Comparison of ENCODE assay signal across 23 cellular contexts in genomic region chrX:154358829-154359228, GRCh38. TPM values are rescaled to one million over a fixed set of nuclear protein-coding genes. Genes with fewer than 3 reads are reported as not detected.
DNase-seq lines count a peak whose midpoint lies in the region; ATAC-seq, FAIRE-seq and TF ChIP-seq lines count a peak whose summit lies in the region.
"Had no signal": no experiment of that assay in that cellular context is flagged by ENCODE, and none has a peak within 500 bp of the region (broad histone marks: within the 10 kb centered on the region; RNA-seq: fewer than 3 reads in every experiment).

No MANE protein-coding gene starts in this region.

- no peaks in the 10 kb centered on the region for H3K9me1 ChIP-seq in K562 (ENCODE audit: control insufficient read depth, insufficient read depth, low read length)

- no peaks in the 10 kb centered on the region for H3K9me3 ChIP-seq in K562 (replicated peaks; ENCODE audit: control insufficient read depth, insufficient read depth, low read depth, low read length)

- no peaks in the 10 kb centered on the region for H4K20me1 ChIP-seq in K562 (replicated peaks; ENCODE audit: control insufficient read depth, insufficient read depth, low read length)

- peak overlapping the region in 1 of 2 experiments; percentile 48; a peak in 1 of 4 replicates for H3K9ac ChIP-seq in K562 (ENCODE audit: insufficient read depth in 1 of 2, low read depth in 2 of 2, low read length in 2 of 2)

- H3K27me3 Mint-ChIP-seq in CD14-positive monocyte (ENCODE audit: low read depth in 3 of 3) (peaks cover 0 to 2% (median 0%) of the 10 kb centered on the region in 3 donors), neural crest cell (ENCODE audit: low read depth) (peaks cover 5% of the 10 kb centered on the region)

- H3K4me3 ChIP-seq in K562: no peak overlapping the region
- H3K4me3 ChIP-seq: hepatocyte had no signal

- H2AFZ ChIP-seq in K562 (ENCODE audit: low read depth, low read length): no peak overlapping the region
- H2AFZ ChIP-seq: hepatocyte had no signal

- no peaks in the 10 kb centered on the region for H3K9me3 Mint-ChIP-seq in CD14-positive monocyte
- H3K9me3 Mint-ChIP-seq in neural crest cell: no peaks in the 10 kb centered on the region

- no peak for ATAC-seq in K562

- intact Hi-C loops in CD14-positive monocyte (cut with micrococcal nuclease): no loop called here
- intact Hi-C loops in K562 (cut with micrococcal nuclease): no loop called here

- H3K36me3 ChIP-seq in K562 (ENCODE audit: control insufficient read depth, insufficient read depth, low read length): peaks cover 94% of the 10 kb centered on the region; the same call in 2 of the 3 replicates

- H3K27ac ChIP-seq in K562 (ENCODE audit: extremely low read depth, low read depth, low read length): no peak overlapping the region
- H3K27ac ChIP-seq: hepatocyte had no signal

- H3K36me3 Mint-ChIP-seq in CD14-positive monocyte (peaks cover 52 to 91% of the 10 kb centered on the region in 2 donors), neural crest cell (ENCODE audit: low read depth) (peaks cover 8% of the 10 kb centered on the region)

- no peak for DNase-seq in CD14-positive monocyte (ENCODE audit: low spot score)
- peak; percentile 0 for DNase-seq in HCEC 1CT
- no peak for DNase-seq in K562 (ENCODE audit: extremely low read depth in 1 of 4, low spot score in 3 of 4)
- no peak for DNase-seq in neural crest cell (ENCODE audit: low read depth, low spot score)
- no peak for DNase-seq in HT-29 (ENCODE audit: low spot score)
- no peak for DNase-seq in LoVo (ENCODE audit: low spot score)
- DNase-seq in NCI-H446 (lab: John Stamatoyannopoulos, UW): no peak
- no peak for DNase-seq in GM10266 (ENCODE audit: extremely low spot score)
- DNase-seq: activated CD4-positive, CD25-positive, alpha-beta regulatory T cell; activated effector memory CD4-positive, alpha-beta T cell treated with anti-CD3 and anti-CD28 coated beads, Interleukin-2, amount 50 U/mL, for 16 hours; aorta; GDM1; islet precursor cell; Karpas-422; NCI-H1105; OCI-M1; retina; SIG-M5; stimulated activated CD4-positive, alpha-beta T cell treated with anti-CD3 and anti-CD28 coated beads, Interleukin-15, amount 100 ng/mL, for 24 hours; stimulated activated naive CD4-positive, alpha-beta T cell treated with Interleukin-2 at 50 U/mL for 16 hours had no signal

- CTCF ChIA-PET in K562 (lab: Yijun Ruan, JAX; ENCODE audit: low intra/inter-chr PET ratio): no interaction called here

- H3K79me2 ChIP-seq in K562 (ENCODE audit: control insufficient read depth, insufficient read depth, low read length): no peaks in the 10 kb centered on the region

- TF ChIP-seq POLR2A in K562 (conservative IDR thresholded peaks at IDR 0.05): no peak

- TF ChIP-seq CTCF in CD14-positive monocyte (IDR thresholded peaks at IDR 0.05) (no peak), K562 (IDR thresholded peaks at IDR 0.05 in 2 of 3, conservative IDR thresholded peaks at IDR 0.05 in 1 of 3; ENCODE audit: insufficient read depth in 2 of 3, low read depth in 1 of 3, low read length in 3 of 3) (no peak), neural crest cell (conservative IDR thresholded peaks at IDR 0.05) (no peak), GM10266 (IDR thresholded peaks at IDR 0.05; ENCODE audit: control insufficient read depth, insufficient read depth, low read depth, missing control alignments) (no peak)

- no peaks in the 10 kb centered on the region for H3K27me3 ChIP-seq in K562 (ENCODE audit: control insufficient read depth in 2 of 2, insufficient read depth in 2 of 2, low read length in 2 of 2)
- H3K27me3 ChIP-seq: hepatocyte had no signal

- in situ Hi-C loops in K562 (cut with MboI): no loop called here

- peaks cover 0 to 19% of the 10 kb centered on the region in 2 experiments; a peak in 1 of 5 replicates for H3K4me1 ChIP-seq in K562 (replicated peaks in 1 of 2; ENCODE audit: control insufficient read depth in 2 of 2, insufficient read depth in 2 of 2, low read length in 2 of 2)

- no peak for FAIRE-seq in K562 (lab: Jason Lieb, UNC)
- FAIRE-seq: colon, GM12892 had no signal

- H3K4me1 Mint-ChIP-seq in CD14-positive monocyte (peaks cover 3% of the 10 kb centered on the region), neural crest cell (no peaks in the 10 kb centered on the region)

- no peak for TF ChIP-seq EP300 in K562 (IDR thresholded peaks at IDR 0.05; ENCODE audit: low read length)

- POLR2A ChIA-PET in K562 (lab: Yijun Ruan, JAX): interaction anchor here (1.2 to 1.6 kb wide), 2 partner anchors 9 to 10 kb away, joined by 4 read pairs; no protein-coding TSS in a partner anchor

- H3K4me3 Mint-ChIP-seq in CD14-positive monocyte: no peak overlapping the region
- H3K4me3 Mint-ChIP-seq in neural crest cell: peak overlapping the region; percentile 47

- BruUV-seq in K562 (replicated peaks; lab: Mats Ljungman, UMichigan): no TSS peak

- 100% methylated on average over 6 of the region's 6 CpGs for WGBS in K562 (ENCODE audit: insufficient coverage, low coverage, missing lambda C conversion rate)

- TF ChIP-seq RAD21 in K562 (CRISPR knock-in tag; conservative IDR thresholded peaks at IDR 0.05 in 1 of 2, IDR thresholded peaks at IDR 0.05 in 1 of 2): no peak

- H3K27ac Mint-ChIP-seq in CD14-positive monocyte (peak overlapping the region in 5 of 7 donors; percentile 21 to 75 (median 69)), neural crest cell (ENCODE audit: unreplicated experiment) (no peak overlapping the region)

- H3K4me2 ChIP-seq in K562 (ENCODE audit: insufficient read depth, low read length): no peak overlapping the region
- H3K4me2 ChIP-seq: hepatocyte had no signal

RNA-seq across cellular contexts. Expression of gene FLNA, which starts 15.6 kb away (rescaled TPM):
- 100 to 1,000 TPM; 111 to 219 TPM for polyA plus RNA-seq in CD14-positive monocyte
- total RNA-seq in K562 (2011; cell fraction: chromatin; rRNA removed; ENCODE audit: low replicate concordance): 432 and 1,364 TPM in 2 replicates
- 816 and 818 TPM in 2 replicates for total RNA-seq in K562 (2011; cell fraction: nucleolus; rRNA removed)
- total RNA-seq in K562 (2011; cell fraction: nucleoplasm; rRNA removed): 362 and 459 TPM in 2 replicates
- 554 and 803 TPM in 2 replicates for total RNA-seq in K562 (2014; rRNA removed)
- total RNA-seq in K562 (2014; rRNA removed; fragmentation: Illumina TruSeq; extraction: Trizol): 72.2 and 110 TPM in 2 replicates
- 135 and 162 TPM in 2 replicates for total RNA-seq in K562 (2015; rRNA removed; fragmentation: Illumina TruSeq; extraction: Trizol)
- total RNA-seq in K562 (2021): 672 and 735 TPM in 2 replicates
- 86.6 and 165 TPM in 2 replicates for polyA plus RNA-seq in K562 (2011; rRNA removed)
- 122 and 183 TPM in 2 replicates for polyA plus RNA-seq in K562 (2011; cell fraction: cytosol; rRNA removed)
- polyA plus RNA-seq in K562 (2011; cell fraction: nucleus; rRNA removed): 624 and 751 TPM in 2 replicates
- 392 and 593 TPM in 2 replicates for polyA plus RNA-seq in K562 (2012)
- 329 and 438 TPM in 2 replicates for polyA plus RNA-seq in K562 (2014; fragmentation: Illumina TruSeq; extraction: Trizol)
- polyA plus RNA-seq in K562 (2014; fragmentation: Nextera tagmentation; extraction: Ambion mirVana): 1 to 10 TPM; 6.2 to 6.8 TPM
- polyA plus RNA-seq in K562 (2014; rRNA removed): 226 and 245 TPM in 2 replicates
- polyA minus RNA-seq in K562 (2011; rRNA and poly(A)+ RNA removed): 249 and 291 TPM in 2 replicates
- polyA minus RNA-seq in K562 (2011; cell fraction: cytosol; rRNA and poly(A)+ RNA removed): 522 and 767 TPM in 2 replicates
- 248 and 324 TPM in 2 replicates for polyA minus RNA-seq in K562 (2011; cell fraction: nucleus; rRNA and poly(A)+ RNA removed)
- 786 and 809 TPM in 2 replicates for total RNA-seq in neural crest cell
- total RNA-seq in HT-29 (2014; rRNA removed; shearing (Covaris generic)): 482 and 516 TPM in 2 replicates

RNA-seq across cellular contexts. Expression of gene EMD, which starts 20.3 kb away (rescaled TPM):
- polyA plus RNA-seq in CD14-positive monocyte: 10 to 100 TPM; 14.0 to 17.6 TPM
- 41.8 and 93.2 TPM in 2 replicates for total RNA-seq in K562 (2011; cell fraction: chromatin; rRNA removed; ENCODE audit: low replicate concordance)
- total RNA-seq in K562 (2011; cell fraction: nucleolus; rRNA removed): 88.9 and 97.4 TPM in 2 replicates
- 70.5 and 73.6 TPM in 2 replicates for total RNA-seq in K562 (2011; cell fraction: nucleoplasm; rRNA removed)
- 32.9 and 36.2 TPM in 2 replicates for total RNA-seq in K562 (2014; rRNA removed)
- total RNA-seq in K562 (2014; rRNA removed; fragmentation: Illumina TruSeq; extraction: Trizol): 37.5 and 38.3 TPM in 2 replicates
- 61.9 and 67.8 TPM in 2 replicates for total RNA-seq in K562 (2015; rRNA removed; fragmentation: Illumina TruSeq; extraction: Trizol)
- 124 and 135 TPM in 2 replicates for total RNA-seq in K562 (2021)
- 77.4 and 81.2 TPM in 2 replicates for polyA plus RNA-seq in K562 (2011; rRNA removed)
- polyA plus RNA-seq in K562 (2011; cell fraction: cytosol; rRNA removed): 100.0 and 121 TPM in 2 replicates
- 238 and 242 TPM in 2 replicates for polyA plus RNA-seq in K562 (2011; cell fraction: nucleus; rRNA removed)
- 125 and 134 TPM in 2 replicates for polyA plus RNA-seq in K562 (2012)
- 177 and 206 TPM in 2 replicates for polyA plus RNA-seq in K562 (2014; fragmentation: Illumina TruSeq; extraction: Trizol)
- polyA plus RNA-seq in K562 (2014; fragmentation: Nextera tagmentation; extraction: Ambion mirVana): 1 to 10 TPM; 2.3 to 3.1 TPM
- polyA plus RNA-seq in K562 (2014; rRNA removed): 86.7 and 110 TPM in 2 replicates
- 24.0 and 43.3 TPM in 2 replicates for polyA minus RNA-seq in K562 (2011; rRNA and poly(A)+ RNA removed)
- 51.3 and 57.9 TPM in 2 replicates for polyA minus RNA-seq in K562 (2011; cell fraction: cytosol; rRNA and poly(A)+ RNA removed)
- 28.5 and 40.8 TPM in 2 replicates for polyA minus RNA-seq in K562 (2011; cell fraction: nucleus; rRNA and poly(A)+ RNA removed)
- 54.3 and 56.8 TPM in 2 replicates for total RNA-seq in neural crest cell
- 70.5 and 87.0 TPM in 2 replicates for total RNA-seq in HT-29 (2014; rRNA removed; shearing (Covaris generic))

RNA-seq across cellular contexts. Expression of gene RPL10, which starts 39.3 kb away (rescaled TPM):
- polyA plus RNA-seq in CD14-positive monocyte (1,000 to 10,000 TPM; 1,536 to 1,724 TPM), K562 (2011; rRNA removed) (5,297 and 6,545 TPM in 2 replicates), K562 (2014; fragmentation: Illumina TruSeq; extraction: Trizol) (6,119 and 7,432 TPM in 2 replicates), K562 (2014; fragmentation: Nextera tagmentation; extraction: Ambion mirVana) (1,000 to 10,000 TPM; 5,014 to 7,600 TPM), K562 (2014; rRNA removed) (6,193 and 7,323 TPM in 2 replicates)
- total RNA-seq in K562 (2011; cell fraction: chromatin; rRNA removed; ENCODE audit: low replicate concordance): 652 and 1,355 TPM in 2 replicates
- total RNA-seq in K562 (2011; cell fraction: nucleolus; rRNA removed): 1,356 and 1,561 TPM in 2 replicates
- 1,670 and 2,786 TPM in 2 replicates for total RNA-seq in K562 (2011; cell fraction: nucleoplasm; rRNA removed)
- total RNA-seq in K562 (2014; rRNA removed) (4,111 and 4,705 TPM in 2 replicates), K562 (2014; rRNA removed; fragmentation: Illumina TruSeq; extraction: Trizol) (3,682 and 4,010 TPM in 2 replicates), K562 (2015; rRNA removed; fragmentation: Illumina TruSeq; extraction: Trizol) (3,735 and 3,774 TPM in 2 replicates), K562 (2021) (4,299 and 4,408 TPM in 2 replicates), neural crest cell (2,853 and 2,857 TPM in 2 replicates)
- polyA plus RNA-seq in K562 (2011; cell fraction: cytosol; rRNA removed): 7,052 and 10,074 TPM in 2 replicates
- 3,562 and 5,028 TPM in 2 replicates for polyA plus RNA-seq in K562 (2011; cell fraction: nucleus; rRNA removed)
- polyA plus RNA-seq in K562 (2012): 5,208 and 8,851 TPM in 2 replicates
- 1,451 and 1,523 TPM in 2 replicates for polyA minus RNA-seq in K562 (2011; rRNA and poly(A)+ RNA removed)
- polyA minus RNA-seq in K562 (2011; cell fraction: cytosol; rRNA and poly(A)+ RNA removed): 1,578 and 1,804 TPM in 2 replicates
- 368 and 622 TPM in 2 replicates for polyA minus RNA-seq in K562 (2011; cell fraction: nucleus; rRNA and poly(A)+ RNA removed)
- 4,676 and 4,679 TPM in 2 replicates for total RNA-seq in HT-29 (2014; rRNA removed; shearing (Covaris generic))

RNA-seq across cellular contexts. Expression of gene DNASE1L1, which starts 50.2 kb away (rescaled TPM):
- polyA plus RNA-seq in CD14-positive monocyte (10 to 100 TPM; 26.2 to 27.2 TPM), K562 (2011; rRNA removed) (12.6 and 14.8 TPM in 2 replicates), K562 (2014; fragmentation: Illumina TruSeq; extraction: Trizol) (7.9 and 12.9 TPM in 2 replicates), K562 (2014; fragmentation: Nextera tagmentation; extraction: Ambion mirVana) (under 1 TPM; 0.73 to 0.74 TPM), K562 (2014; rRNA removed) (11.6 and 16.4 TPM in 2 replicates)
- 14.4 and 29.9 TPM in 2 replicates for total RNA-seq in K562 (2011; cell fraction: chromatin; rRNA removed; ENCODE audit: low replicate concordance)
- total RNA-seq in K562 (2011; cell fraction: nucleolus; rRNA removed): 32.4 and 37.9 TPM in 2 replicates
- 24.0 and 27.8 TPM in 2 replicates for total RNA-seq in K562 (2011; cell fraction: nucleoplasm; rRNA removed)
- total RNA-seq in K562 (2014; rRNA removed) (12.4 and 16.4 TPM in 2 replicates), K562 (2014; rRNA removed; fragmentation: Illumina TruSeq; extraction: Trizol) (5.7 and 5.9 TPM in 2 replicates), K562 (2015; rRNA removed; fragmentation: Illumina TruSeq; extraction: Trizol) (4.9 and 5.5 TPM in 2 replicates), K562 (2021) (10.9 and 11.2 TPM in 2 replicates), neural crest cell (9.3 and 11.5 TPM in 2 replicates)
- polyA plus RNA-seq in K562 (2011; cell fraction: cytosol; rRNA removed): 18.6 and 34.4 TPM in 2 replicates
- 18.8 and 31.1 TPM in 2 replicates for polyA plus RNA-seq in K562 (2011; cell fraction: nucleus; rRNA removed)
- 14.5 and 24.0 TPM in 2 replicates for polyA plus RNA-seq in K562 (2012)
- polyA minus RNA-seq in K562 (2011; rRNA and poly(A)+ RNA removed): 5.2 and 6.9 TPM in 2 replicates
- polyA minus RNA-seq in K562 (2011; cell fraction: cytosol; rRNA and poly(A)+ RNA removed): 8.1 and 9.3 TPM in 2 replicates
- 4.7 and 6.1 TPM in 2 replicates for polyA minus RNA-seq in K562 (2011; cell fraction: nucleus; rRNA and poly(A)+ RNA removed)
- total RNA-seq in HT-29 (2014; rRNA removed; shearing (Covaris generic)): 114 and 118 TPM in 2 replicates

RNA-seq across cellular contexts. Expression of gene TAFAZZIN, which starts 52.5 kb away (rescaled TPM):
- polyA plus RNA-seq in CD14-positive monocyte (10 to 100 TPM; 21.7 to 21.9 TPM), K562 (2011; rRNA removed) (24.0 and 39.6 TPM in 2 replicates), K562 (2014; fragmentation: Illumina TruSeq; extraction: Trizol) (20.2 and 25.0 TPM in 2 replicates), K562 (2014; fragmentation: Nextera tagmentation; extraction: Ambion mirVana) (under 1 TPM; 0.49 to 0.64 TPM), K562 (2014; rRNA removed) (33.6 and 40.7 TPM in 2 replicates)
- total RNA-seq in K562 (2011; cell fraction: chromatin; rRNA removed; ENCODE audit: low replicate concordance): 68.1 and 155 TPM in 2 replicates
- total RNA-seq in K562 (2011; cell fraction: nucleolus; rRNA removed): 126 and 130 TPM in 2 replicates
- 84.5 and 90.6 TPM in 2 replicates for total RNA-seq in K562 (2011; cell fraction: nucleoplasm; rRNA removed)
- total RNA-seq in K562 (2014; rRNA removed) (20.2 and 33.7 TPM in 2 replicates), K562 (2014; rRNA removed; fragmentation: Illumina TruSeq; extraction: Trizol) (10.7 and 11.3 TPM in 2 replicates), K562 (2015; rRNA removed; fragmentation: Illumina TruSeq; extraction: Trizol) (15.6 and 17.1 TPM in 2 replicates), K562 (2021) (29.6 and 32.2 TPM in 2 replicates), neural crest cell (45.7 and 47.1 TPM in 2 replicates)
- 24.2 and 26.2 TPM in 2 replicates for polyA plus RNA-seq in K562 (2011; cell fraction: cytosol; rRNA removed)
- polyA plus RNA-seq in K562 (2011; cell fraction: nucleus; rRNA removed): 415 and 432 TPM in 2 replicates
- polyA plus RNA-seq in K562 (2012): 21.3 and 52.8 TPM in 2 replicates
- polyA minus RNA-seq in K562 (2011; rRNA and poly(A)+ RNA removed): 7.7 and 17.0 TPM in 2 replicates
- polyA minus RNA-seq in K562 (2011; cell fraction: cytosol; rRNA and poly(A)+ RNA removed): 8.3 and 13.7 TPM in 2 replicates
- 45.6 and 52.2 TPM in 2 replicates for polyA minus RNA-seq in K562 (2011; cell fraction: nucleus; rRNA and poly(A)+ RNA removed)
- 60.3 and 80.6 TPM in 2 replicates for total RNA-seq in HT-29 (2014; rRNA removed; shearing (Covaris generic))
